Comparison of ENCODE assay signal across 2 cellular contexts in the genomic region with DNA sequence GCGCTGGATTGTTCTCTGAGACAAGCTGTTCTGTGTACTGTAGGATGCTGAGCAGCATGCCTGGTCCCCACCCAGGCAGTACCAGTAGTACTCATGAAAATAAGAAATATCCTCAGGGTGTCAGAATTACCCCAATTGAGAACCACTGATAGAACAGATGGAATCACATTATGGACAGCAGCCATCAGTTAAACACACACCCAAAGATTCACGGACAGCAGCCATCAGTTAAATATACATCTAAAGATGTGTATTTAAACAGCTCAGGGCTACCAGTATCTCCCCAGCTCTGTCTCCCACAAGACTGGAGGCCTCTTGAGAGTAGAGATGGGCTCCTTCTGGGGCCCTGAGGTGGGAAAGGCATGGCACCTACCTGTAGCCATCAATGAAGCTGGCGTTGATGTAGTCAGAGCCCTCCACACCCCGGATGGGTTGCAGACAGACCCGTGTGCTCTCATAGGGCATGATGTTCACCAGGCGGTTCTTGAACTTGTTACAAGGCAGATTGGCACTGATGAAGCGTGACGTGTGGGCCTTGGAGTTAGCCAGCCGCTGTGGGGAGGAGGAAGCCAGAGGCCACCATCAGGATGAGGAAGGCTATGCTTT.
TF ChIP-seq lines count a peak whose summit lies in the region.

No MANE protein-coding gene starts in this region.

TF ChIP-seq in K562, 482 proteins besides CTCF, POLR2A, EP300 and RAD21:
- TF ChIP-seq, protein P1, sequence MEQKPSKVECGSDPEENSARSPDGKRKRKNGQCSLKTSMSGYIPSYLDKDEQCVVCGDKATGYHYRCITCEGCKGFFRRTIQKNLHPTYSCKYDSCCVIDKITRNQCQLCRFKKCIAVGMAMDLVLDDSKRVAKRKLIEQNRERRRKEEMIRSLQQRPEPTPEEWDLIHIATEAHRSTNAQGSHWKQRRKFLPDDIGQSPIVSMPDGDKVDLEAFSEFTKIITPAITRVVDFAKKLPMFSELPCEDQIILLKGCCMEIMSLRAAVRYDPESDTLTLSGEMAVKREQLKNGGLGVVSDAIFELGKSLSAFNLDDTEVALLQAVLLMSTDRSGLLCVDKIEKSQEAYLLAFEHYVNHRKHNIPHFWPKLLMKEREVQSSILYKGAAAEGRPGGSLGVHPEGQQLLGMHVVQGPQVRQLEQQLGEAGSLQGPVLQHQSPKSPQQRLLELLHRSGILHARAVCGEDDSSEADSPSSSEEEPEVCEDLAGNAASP (IDR thresholded peaks at IDR 0.05), result no peak
- peak; percentile 83 for TF ChIP-seq ZFP36 (IDR thresholded peaks at IDR 0.05; ENCODE audit: low read depth, low read length, partially characterized antibody)
- 0 out of 2 replicates have a peak, but pooled peaks have one; percentile 23 for TF ChIP-seq ADNP (tag; IDR thresholded peaks at IDR 0.05)
- no peak for TF ChIP-seq STAT5A (IDR thresholded peaks at IDR 0.05; ENCODE audit: borderline replicate concordance, low read length)
- TF ChIP-seq RCOR1 (IDR thresholded peaks at IDR 0.05; ENCODE audit: borderline replicate concordance in 1 of 2, low read depth in 2 of 2, low read length in 2 of 2), result peak in 1 of 2 experiments; percentile 85; a peak in 1 of 4 replicates
- no peak for TF ChIP-seq KDM2B (CRISPR knock-in tag; IDR thresholded peaks at IDR 0.05)
- peak; percentile 43 to 60 for TF ChIP-seq KDM1A (IDR thresholded peaks at IDR 0.05)
- no peak for TF ChIP-seq THRAP3 (IDR thresholded peaks at IDR 0.05; ENCODE audit: borderline replicate concordance)
- 0 out of 2 replicates have a peak, but pooled peaks have one; percentile 29 for TF ChIP-seq HDAC2 (IDR thresholded peaks at IDR 0.05)
- TF ChIP-seq RBM25 (IDR thresholded peaks at IDR 0.05; ENCODE audit: low read depth, low read length, severe bottlenecking), result peak; percentile 38
- no peak for TF ChIP-seq PHF8 (IDR thresholded peaks at IDR 0.05; ENCODE audit: borderline replicate concordance, low read length)
- no peak for TF ChIP-seq ZNF408 (CRISPR knock-in tag; IDR thresholded peaks at IDR 0.05; ENCODE audit: low read depth)
- TF ChIP-seq BCOR (IDR thresholded peaks at IDR 0.05), result peak; percentile 32; the same call in 1 of the 2 replicates
- TF ChIP-seq LARP7 (IDR thresholded peaks at IDR 0.05), result no peak
- TF ChIP-seq ESRRB (CRISPR knock-in tag; IDR thresholded peaks at IDR 0.05; ENCODE audit: borderline replicate concordance), result no peak

TF ChIP-seq in H1, 55 proteins besides CTCF, POLR2A, EP300 and RAD21:
- TF ChIP-seq TAF1 (IDR thresholded peaks at IDR 0.05; ENCODE audit: low read depth, low read length), result no peak
- TF ChIP-seq KDM1A (IDR thresholded peaks at IDR 0.05; ENCODE audit: borderline replicate concordance, low read length), result peak; percentile 95
